In the genomic region with DNA sequence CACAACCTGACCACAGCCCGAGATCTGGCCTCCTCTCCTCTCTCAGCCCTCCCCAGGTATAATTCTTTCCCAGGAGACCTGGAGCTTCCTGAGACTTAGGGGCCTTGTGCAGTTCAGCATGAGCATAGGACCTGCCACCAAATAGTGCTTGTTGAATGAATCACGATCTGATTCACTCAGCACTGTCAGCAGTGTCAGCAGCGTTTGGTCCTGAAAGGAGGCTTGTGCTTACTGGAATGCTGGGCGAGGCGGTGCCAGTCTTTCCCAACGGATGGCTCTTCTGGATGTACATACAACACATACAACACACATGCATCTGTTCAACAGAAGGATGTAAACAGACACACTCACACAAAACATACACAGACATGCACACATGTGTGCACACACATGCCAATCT, we compare ENCODE assay signal across 16 cellular contexts.
DNase-seq lines count a peak whose midpoint lies in the region; ATAC-seq, FAIRE-seq and TF ChIP-seq lines count a peak whose summit lies in the region.
"Had no signal": no experiment of that assay in that cellular context is flagged by ENCODE, and none has a peak within 500 bp of the region (broad histone marks: within the 10 kb centered on the region; RNA-seq: fewer than 3 reads in every experiment).

No MANE protein-coding gene starts in this region.

- DNase-seq in A549 (ENCODE audit: low read depth in 1 of 2, low spot score in 1 of 2) (peak in 1 of 2 experiments; percentile 23), HPDE6-E6E7 (ENCODE audit: extremely low spot score) (peak; percentile 42), brain microvascular endothelial cell (peak; percentile 27), mesenteric fat pad (ENCODE audit: low spot score) (peak; percentile 33), Right ventricle myocardium superior (no peak), HuH-7.5 (ENCODE audit: low spot score) (no peak), tibial artery (no peak)
- no peak for DNase-seq in activated CD8-positive, alpha-beta memory T cell treated with anti-CD3 and anti-CD28 coated beads, Interleukin-2, amount 50 U/mL, for 48 hours
- DNase-seq: activated CD8-positive, alpha-beta T cell treated with anti-CD3 and anti-CD28 coated beads for 36 hours; activated effector memory CD4-positive, alpha-beta T cell treated with anti-CD3 and anti-CD28 coated beads, Interleukin-2, amount 50 U/mL, for 16 hours; GOT3; hippocampal formation; lower lobe of right lung; RPMI8226; T1000; transverse colon had no signal

- ATAC-seq in A549, result peak; percentile 60 to 64; a peak in 5 of 6 replicates
- no peak for ATAC-seq in Right ventricle myocardium superior (ENCODE audit: poor library complexity)
- ATAC-seq: activated CD8-positive, alpha-beta T cell treated with anti-CD3 and anti-CD28 coated beads for 36 hours; lower lobe of right lung had no signal

- POLR2A ChIA-PET in A549 (lab: Yijun Ruan, JAX), result no interaction called here

- no peaks in the 10 kb centered on the region for H3K4me1 ChIP-seq in A549
- H3K4me1 ChIP-seq in tibial artery, result no peaks in the 10 kb centered on the region
- H3K4me1 ChIP-seq: transverse colon had no signal

- H3K27me3 ChIP-seq in brain microvascular endothelial cell (replicated peaks) (no peaks in the 10 kb centered on the region), tibial artery (peaks cover 0 to 3% of the 10 kb centered on the region in 2 donors)
- H3K27me3 ChIP-seq: transverse colon had no signal

- H3K27ac ChIP-seq in A549, result no peak overlapping the region
- no peak overlapping the region for H3K27ac ChIP-seq in brain microvascular endothelial cell
- no peak overlapping the region for H3K27ac ChIP-seq in tibial artery
- H3K27ac ChIP-seq: lower lobe of right lung, transverse colon had no signal

- no peak for TF ChIP-seq POLR2A in A549 (IDR thresholded peaks at IDR 0.05; ENCODE audit: low read length)

- in situ Hi-C loops in brain microvascular endothelial cell (cut with HindIII; ENCODE audit: low pct_ligation_motif_present, low sequenced_read_pairs), result no loop called here

- CTCF ChIA-PET in A549 (lab: Yijun Ruan, JAX), result interaction anchor here (1.2 kb wide), 1 partner anchor 136 kb away, joined by 3 read pairs; no protein-coding TSS in a partner anchor

- H3K36me3 ChIP-seq in brain microvascular endothelial cell (replicated peaks) (no peaks in the 10 kb centered on the region), tibial artery (no peaks in the 10 kb centered on the region)
- H3K36me3 ChIP-seq: lower lobe of right lung, transverse colon had no signal

- TF ChIP-seq CTCF in A549 (IDR thresholded peaks at IDR 0.05), result no peak
- no peak for TF ChIP-seq CTCF in brain microvascular endothelial cell (IDR thresholded peaks at IDR 0.05; ENCODE audit: low read depth, low read length, missing control alignments)
- TF ChIP-seq CTCF in tibial artery (IDR thresholded peaks at IDR 0.05), result no peak

- H3K4me2 ChIP-seq in A549, result no peak overlapping the region

- TF ChIP-seq EP300 in A549 (IDR thresholded peaks at IDR 0.05), result no peak

- no peak for TF ChIP-seq RAD21 in A549 (conservative IDR thresholded peaks at IDR 0.05 in 1 of 2, IDR thresholded peaks at IDR 0.05 in 1 of 2)

- no peak for FAIRE-seq in A549 (lab: Jason Lieb, UNC)

- H3K9me3 ChIP-seq in A549, result no peaks in the 10 kb centered on the region; the same call in 2 of the 3 replicates
- no peaks in the 10 kb centered on the region for H3K9me3 ChIP-seq in tibial artery
- H3K9me3 ChIP-seq: lower lobe of right lung, transverse colon had no signal

- 28% methylated on average over 6 of the region's 6 CpGs for WGBS in A549 (ENCODE audit: missing lambda C conversion rate)

- intact Hi-C loops in Right ventricle myocardium superior (cut with DNase I) (no loop called here), tibial artery (cut with DNase I; ENCODE audit: low total_unique reads) (no loop called here)

- no peak overlapping the region for H3K4me3 ChIP-seq in A549
- H3K4me3 ChIP-seq in brain microvascular endothelial cell (ENCODE audit: low read depth, low read length), result no peak overlapping the region
- no peak overlapping the region for H3K4me3 ChIP-seq in tibial artery
- H3K4me3 ChIP-seq: lower lobe of right lung, transverse colon had no signal

TF ChIP-seq in A549, 52 proteins besides CTCF, POLR2A, EP300 and RAD21:
- TF ChIP-seq TFCP2L1 (CRISPR knock-in tag; IDR thresholded peaks at IDR 0.05) (no peak), RNF2 (IDR thresholded peaks at IDR 0.05; ENCODE audit: borderline replicate concordance, low read depth) (no peak), KDM5A (IDR thresholded peaks at IDR 0.05) (no peak), MAFK (IDR thresholded peaks at IDR 0.05; ENCODE audit: partially characterized antibody) (no peak), ZC3H11A (IDR thresholded peaks at IDR 0.05) (no peak), NR3C1 (IDR thresholded peaks at IDR 0.05) (no peak), ZSCAN20 (CRISPR knock-in tag; IDR thresholded peaks at IDR 0.05) (no peak), EHF (CRISPR knock-in tag; IDR thresholded peaks at IDR 0.05) (no peak)
- TF ChIP-seq, protein P1, sequence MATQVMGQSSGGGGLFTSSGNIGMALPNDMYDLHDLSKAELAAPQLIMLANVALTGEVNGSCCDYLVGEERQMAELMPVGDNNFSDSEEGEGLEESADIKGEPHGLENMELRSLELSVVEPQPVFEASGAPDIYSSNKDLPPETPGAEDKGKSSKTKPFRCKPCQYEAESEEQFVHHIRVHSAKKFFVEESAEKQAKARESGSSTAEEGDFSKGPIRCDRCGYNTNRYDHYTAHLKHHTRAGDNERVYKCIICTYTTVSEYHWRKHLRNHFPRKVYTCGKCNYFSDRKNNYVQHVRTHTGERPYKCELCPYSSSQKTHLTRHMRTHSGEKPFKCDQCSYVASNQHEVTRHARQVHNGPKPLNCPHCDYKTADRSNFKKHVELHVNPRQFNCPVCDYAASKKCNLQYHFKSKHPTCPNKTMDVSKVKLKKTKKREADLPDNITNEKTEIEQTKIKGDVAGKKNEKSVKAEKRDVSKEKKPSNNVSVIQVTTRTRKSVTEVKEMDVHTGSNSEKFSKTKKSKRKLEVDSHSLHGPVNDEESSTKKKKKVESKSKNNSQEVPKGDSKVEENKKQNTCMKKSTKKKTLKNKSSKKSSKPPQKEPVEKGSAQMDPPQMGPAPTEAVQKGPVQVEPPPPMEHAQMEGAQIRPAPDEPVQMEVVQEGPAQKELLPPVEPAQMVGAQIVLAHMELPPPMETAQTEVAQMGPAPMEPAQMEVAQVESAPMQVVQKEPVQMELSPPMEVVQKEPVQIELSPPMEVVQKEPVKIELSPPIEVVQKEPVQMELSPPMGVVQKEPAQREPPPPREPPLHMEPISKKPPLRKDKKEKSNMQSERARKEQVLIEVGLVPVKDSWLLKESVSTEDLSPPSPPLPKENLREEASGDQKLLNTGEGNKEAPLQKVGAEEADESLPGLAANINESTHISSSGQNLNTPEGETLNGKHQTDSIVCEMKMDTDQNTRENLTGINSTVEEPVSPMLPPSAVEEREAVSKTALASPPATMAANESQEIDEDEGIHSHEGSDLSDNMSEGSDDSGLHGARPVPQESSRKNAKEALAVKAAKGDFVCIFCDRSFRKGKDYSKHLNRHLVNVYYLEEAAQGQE (IDR thresholded peaks at IDR 0.05), result no peak
- TF ChIP-seq, protein P2, sequence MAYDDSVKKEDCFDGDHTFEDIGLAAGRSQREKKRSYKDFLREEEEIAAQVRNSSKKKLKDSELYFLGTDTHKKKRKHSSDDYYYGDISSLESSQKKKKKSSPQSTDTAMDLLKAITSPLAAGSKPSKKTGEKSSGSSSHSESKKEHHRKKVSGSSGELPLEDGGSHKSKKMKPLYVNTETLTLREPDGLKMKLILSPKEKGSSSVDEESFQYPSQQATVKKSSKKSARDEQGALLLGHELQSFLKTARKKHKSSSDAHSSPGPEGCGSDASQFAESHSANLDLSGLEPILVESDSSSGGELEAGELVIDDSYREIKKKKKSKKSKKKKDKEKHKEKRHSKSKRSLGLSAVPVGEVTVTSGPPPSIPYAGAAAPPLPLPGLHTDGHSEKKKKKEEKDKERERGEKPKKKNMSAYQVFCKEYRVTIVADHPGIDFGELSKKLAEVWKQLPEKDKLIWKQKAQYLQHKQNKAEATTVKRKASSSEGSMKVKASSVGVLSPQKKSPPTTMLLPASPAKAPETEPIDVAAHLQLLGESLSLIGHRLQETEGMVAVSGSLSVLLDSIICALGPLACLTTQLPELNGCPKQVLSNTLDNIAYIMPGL (CRISPR knock-in tag; IDR thresholded peaks at IDR 0.05; ENCODE audit: borderline replicate concordance), result no peak

Comparison
In these comparisons a context has a peak if more than half of its experiments do, and no peak if none do; other contexts are left out.
1. DNase-seq: peak in HPDE6-E6E7 (single experiment), brain microvascular endothelial cell (single experiment) and mesenteric fat pad (single experiment); none in Right ventricle myocardium superior (single experiment), HuH-7.5 (single experiment), activated CD8-positive, alpha-beta memory T cell treated with anti-CD3 and anti-CD28 coated beads, Interleukin-2, amount 50 U/mL, for 48 hours (single experiment) and tibial artery (0 of 2).